Comparison of ENCODE assay signal across 15 cellular contexts in genomic region chr10:117262296-117263293, GRCh38. TPM values are rescaled to one million over a fixed set of nuclear protein-coding genes. Genes with fewer than 3 reads are reported as not detected.
"Had no signal": no experiment of that assay in that cellular context is flagged by ENCODE, and none has a peak within 500 bp of the region (broad histone marks: within the 10 kb centered on the region; RNA-seq: fewer than 3 reads in every experiment).

No MANE protein-coding gene starts in this region.

- H3K36me3 ChIP-seq: gastroesophageal sphincter, tibial artery had no signal

- H3K27ac ChIP-seq: dorsolateral prefrontal cortex, gastroesophageal sphincter, tibial artery had no signal

- H3K4me2 ChIP-seq: smooth muscle cell had no signal

- ATAC-seq: activated T-cell treated with anti-CD3 and anti-CD28 coated beads, Interleukin-2, amount 50 U/mL, for 72 hours; gastroesophageal sphincter; stimulated activated effector memory CD8-positive, alpha-beta T cell treated with anti-CD3 and anti-CD28 coated beads, Interleukin-12 subunit alpha, Interleukin-12 subunit beta, amount 100 ng/mL, for 72 hours; T-helper 17 cell had no signal

- DNase-seq: activated CD4-positive, alpha-beta memory T cell treated with anti-CD3 and anti-CD28 coated beads, Interleukin-2, amount 10 ng/mL, durations not matched to agents 7 days and 5 days; activated gamma-delta T cell treated with Interleukin-2 at 50 U/mL for 16 hours; activated naive CD8-positive, alpha-beta T cell treated with anti-CD3 and anti-CD28 coated beads for 36 hours; activated T-cell treated with anti-CD3 and anti-CD28 coated beads, Interleukin-2, amount 50 U/mL, for 72 hours; anterior cingulate cortex; dorsolateral prefrontal cortex; kidney; retina; T-helper 17 cell; tibial artery had no signal

- H3K4me1 ChIP-seq: gastroesophageal sphincter, tibial artery had no signal

- H3K9me3 ChIP-seq: gastroesophageal sphincter, tibial artery had no signal

- H3K4me3 ChIP-seq: dorsolateral prefrontal cortex, gastroesophageal sphincter, smooth muscle cell, tibial artery had no signal

RNA-seq across cellular contexts. Expression of gene SLC18A2, which starts 21.7 kb away (rescaled TPM):
- total RNA-seq: activated CD4-positive, alpha-beta memory T cell treated with anti-CD3 and anti-CD28 coated beads, Interleukin-2, amount 10 ng/mL, durations not matched to agents 7 days and 5 days; activated naive CD8-positive, alpha-beta T cell treated with anti-CD3 and anti-CD28 coated beads for 36 hours; chondrocyte had no signal
- polyA plus RNA-seq: fibroblast of lung had no signal
